In genomic region chr3:46846624-46847542, GRCh38 we compare ENCODE assay signal across 1 cellular context.
TF ChIP-seq lines count a peak whose summit lies in the region.

No MANE protein-coding gene starts in this region.

TF ChIP-seq in endothelial cell of umbilical vein, 7 proteins besides CTCF, POLR2A, EP300 and RAD21:
- TF ChIP-seq EZH2 (IDR thresholded peaks at IDR 0.05; ENCODE audit: borderline replicate concordance, low read depth, low read length, severe bottlenecking) (no peak), FOS (IDR thresholded peaks at IDR 0.05; ENCODE audit: borderline replicate concordance, insufficient read depth, low read length) (no peak), GATA2 (IDR thresholded peaks at IDR 0.05; ENCODE audit: insufficient read depth, insufficient read length, low read depth, low read length) (no peak), POLR2AphosphoS5 (IDR thresholded peaks at IDR 0.05; ENCODE audit: insufficient read depth, low read depth, low read length) (no peak), MYC (IDR thresholded peaks at IDR 0.05; ENCODE audit: low read depth, low read length) (no peak), JUN (IDR thresholded peaks at IDR 0.05; ENCODE audit: borderline replicate concordance, insufficient read depth, insufficient read length, low read depth) (no peak)
- TF ChIP-seq, protein P1, sequence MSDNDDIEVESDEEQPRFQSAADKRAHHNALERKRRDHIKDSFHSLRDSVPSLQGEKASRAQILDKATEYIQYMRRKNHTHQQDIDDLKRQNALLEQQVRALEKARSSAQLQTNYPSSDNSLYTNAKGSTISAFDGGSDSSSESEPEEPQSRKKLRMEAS (IDR thresholded peaks at IDR 0.05; ENCODE audit: insufficient read depth, insufficient read length), result no peak
